ENCODE assay signal across 1 cellular context in the genomic region with DNA sequence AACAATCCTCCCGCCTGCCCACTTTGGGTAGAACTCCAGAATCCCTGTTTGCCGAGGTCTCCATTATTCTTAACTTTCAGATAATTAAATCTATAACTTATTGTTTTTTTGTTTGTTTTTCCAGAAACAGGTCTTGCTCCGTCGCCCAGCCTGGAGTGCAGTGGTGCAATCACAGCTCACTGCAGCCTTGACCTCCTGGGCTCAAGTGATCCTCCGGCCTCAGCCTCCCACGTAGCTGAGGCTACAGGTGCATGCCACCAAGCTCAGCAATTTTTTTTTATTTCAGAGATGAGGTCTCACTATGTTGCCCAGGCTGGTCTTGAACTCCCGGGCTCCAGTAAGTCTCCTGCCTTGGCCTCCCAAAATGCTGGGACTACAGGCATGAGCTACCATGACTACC.
TF ChIP-seq lines count a peak whose summit lies in the region.

No MANE protein-coding gene starts in this region.

TF ChIP-seq in HepG2, 621 proteins besides CTCF, POLR2A, EP300 and RAD21 (continued from another document and continues in another):
- peak in 1 of 2 experiments; percentile 25; a peak in 1 of 4 replicates for TF ChIP-seq NR2F1 (CRISPR knock-in tag; IDR thresholded peaks at IDR 0.05)
- TF ChIP-seq, protein P1, sequence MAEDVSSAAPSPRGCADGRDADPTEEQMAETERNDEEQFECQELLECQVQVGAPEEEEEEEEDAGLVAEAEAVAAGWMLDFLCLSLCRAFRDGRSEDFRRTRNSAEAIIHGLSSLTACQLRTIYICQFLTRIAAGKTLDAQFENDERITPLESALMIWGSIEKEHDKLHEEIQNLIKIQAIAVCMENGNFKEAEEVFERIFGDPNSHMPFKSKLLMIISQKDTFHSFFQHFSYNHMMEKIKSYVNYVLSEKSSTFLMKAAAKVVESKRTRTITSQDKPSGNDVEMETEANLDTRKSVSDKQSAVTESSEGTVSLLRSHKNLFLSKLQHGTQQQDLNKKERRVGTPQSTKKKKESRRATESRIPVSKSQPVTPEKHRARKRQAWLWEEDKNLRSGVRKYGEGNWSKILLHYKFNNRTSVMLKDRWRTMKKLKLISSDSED (CRISPR knock-in tag; IDR thresholded peaks at IDR 0.05), result no peak
- TF ChIP-seq, protein P2, sequence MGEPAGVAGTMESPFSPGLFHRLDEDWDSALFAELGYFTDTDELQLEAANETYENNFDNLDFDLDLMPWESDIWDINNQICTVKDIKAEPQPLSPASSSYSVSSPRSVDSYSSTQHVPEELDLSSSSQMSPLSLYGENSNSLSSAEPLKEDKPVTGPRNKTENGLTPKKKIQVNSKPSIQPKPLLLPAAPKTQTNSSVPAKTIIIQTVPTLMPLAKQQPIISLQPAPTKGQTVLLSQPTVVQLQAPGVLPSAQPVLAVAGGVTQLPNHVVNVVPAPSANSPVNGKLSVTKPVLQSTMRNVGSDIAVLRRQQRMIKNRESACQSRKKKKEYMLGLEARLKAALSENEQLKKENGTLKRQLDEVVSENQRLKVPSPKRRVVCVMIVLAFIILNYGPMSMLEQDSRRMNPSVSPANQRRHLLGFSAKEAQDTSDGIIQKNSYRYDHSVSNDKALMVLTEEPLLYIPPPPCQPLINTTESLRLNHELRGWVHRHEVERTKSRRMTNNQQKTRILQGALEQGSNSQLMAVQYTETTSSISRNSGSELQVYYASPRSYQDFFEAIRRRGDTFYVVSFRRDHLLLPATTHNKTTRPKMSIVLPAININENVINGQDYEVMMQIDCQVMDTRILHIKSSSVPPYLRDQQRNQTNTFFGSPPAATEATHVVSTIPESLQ (CRISPR knock-in tag; conservative IDR thresholded peaks at IDR 0.05), result no peak
- no peak for TF ChIP-seq SALL1 (CRISPR knock-in tag; IDR thresholded peaks at IDR 0.05)
- no peak for TF ChIP-seq ZNF333 (CRISPR knock-in tag; IDR thresholded peaks at IDR 0.05; ENCODE audit: borderline replicate concordance)
- no peak for TF ChIP-seq SOX6 (IDR thresholded peaks at IDR 0.05)
- peak; percentile 41; the same call in 1 of the 2 replicates for TF ChIP-seq SOX6 (CRISPR knock-in tag; IDR thresholded peaks at IDR 0.05)
- peak; percentile 78 for TF ChIP-seq ZNF460 (CRISPR knock-in tag; IDR thresholded peaks at IDR 0.05; ENCODE audit: borderline replicate concordance)
- TF ChIP-seq SOX13 (IDR thresholded peaks at IDR 0.05), result no peak
- TF ChIP-seq SOX13 (CRISPR knock-in tag; conservative IDR thresholded peaks at IDR 0.05 in 1 of 2, IDR thresholded peaks at IDR 0.05 in 1 of 2), result 0 out of 4 replicates have a peak, but pooled peaks of 1 of the 2 experiments have one; percentile 9
- TF ChIP-seq SCMH1 (CRISPR knock-in tag; IDR thresholded peaks at IDR 0.05; ENCODE audit: borderline replicate concordance), result no peak
- TF ChIP-seq, protein P3, sequence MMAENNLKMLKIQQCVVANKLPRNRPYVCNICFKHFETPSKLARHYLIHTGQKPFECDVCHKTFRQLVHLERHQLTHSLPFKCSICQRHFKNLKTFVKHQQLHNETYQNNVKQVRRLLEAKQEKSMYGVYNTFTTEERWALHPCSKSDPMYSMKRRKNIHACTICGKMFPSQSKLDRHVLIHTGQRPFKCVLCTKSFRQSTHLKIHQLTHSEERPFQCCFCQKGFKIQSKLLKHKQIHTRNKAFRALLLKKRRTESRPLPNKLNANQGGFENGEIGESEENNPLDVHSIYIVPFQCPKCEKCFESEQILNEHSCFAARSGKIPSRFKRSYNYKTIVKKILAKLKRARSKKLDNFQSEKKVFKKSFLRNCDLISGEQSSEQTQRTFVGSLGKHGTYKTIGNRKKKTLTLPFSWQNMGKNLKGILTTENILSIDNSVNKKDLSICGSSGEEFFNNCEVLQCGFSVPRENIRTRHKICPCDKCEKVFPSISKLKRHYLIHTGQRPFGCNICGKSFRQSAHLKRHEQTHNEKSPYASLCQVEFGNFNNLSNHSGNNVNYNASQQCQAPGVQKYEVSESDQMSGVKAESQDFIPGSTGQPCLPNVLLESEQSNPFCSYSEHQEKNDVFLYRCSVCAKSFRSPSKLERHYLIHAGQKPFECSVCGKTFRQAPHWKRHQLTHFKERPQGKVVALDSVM (CRISPR knock-in tag; IDR thresholded peaks at IDR 0.05), result peak; percentile 98
- TF ChIP-seq SOX5 (CRISPR knock-in tag; IDR thresholded peaks at IDR 0.05; ENCODE audit: borderline replicate concordance), result no peak
- 0 out of 2 replicates have a peak, but pooled peaks have one; percentile 37 for TF ChIP-seq POGZ (CRISPR knock-in tag; IDR thresholded peaks at IDR 0.05)
- TF ChIP-seq RAD51 (IDR thresholded peaks at IDR 0.05; ENCODE audit: borderline replicate concordance), result no peak
- no peak for TF ChIP-seq HMG20A (CRISPR knock-in tag; IDR thresholded peaks at IDR 0.05; ENCODE audit: borderline replicate concordance)
- no peak for TF ChIP-seq EEA1 (CRISPR knock-in tag; IDR thresholded peaks at IDR 0.05; ENCODE audit: borderline replicate concordance)
- TF ChIP-seq, protein P4, sequence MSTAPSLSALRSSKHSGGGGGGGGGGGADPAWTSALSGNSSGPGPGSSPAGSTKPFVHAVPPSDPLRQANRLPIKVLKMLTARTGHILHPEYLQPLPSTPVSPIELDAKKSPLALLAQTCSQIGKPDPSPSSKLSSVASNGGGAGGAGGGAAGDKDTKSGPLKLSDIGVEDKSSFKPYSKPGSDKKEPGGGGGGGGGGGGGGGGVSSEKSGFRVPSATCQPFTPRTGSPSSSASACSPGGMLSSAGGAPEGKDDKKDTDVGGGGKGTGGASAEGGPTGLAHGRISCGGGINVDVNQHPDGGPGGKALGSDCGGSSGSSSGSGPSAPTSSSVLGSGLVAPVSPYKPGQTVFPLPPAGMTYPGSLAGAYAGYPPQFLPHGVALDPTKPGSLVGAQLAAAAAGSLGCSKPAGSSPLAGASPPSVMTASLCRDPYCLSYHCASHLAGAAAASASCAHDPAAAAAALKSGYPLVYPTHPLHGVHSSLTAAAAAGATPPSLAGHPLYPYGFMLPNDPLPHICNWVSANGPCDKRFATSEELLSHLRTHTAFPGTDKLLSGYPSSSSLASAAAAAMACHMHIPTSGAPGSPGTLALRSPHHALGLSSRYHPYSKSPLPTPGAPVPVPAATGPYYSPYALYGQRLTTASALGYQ (CRISPR knock-in tag; IDR thresholded peaks at IDR 0.05), result no peak
- no peak for TF ChIP-seq ZNF746 (CRISPR knock-in tag; IDR thresholded peaks at IDR 0.05)
- TF ChIP-seq NCOA2 (CRISPR knock-in tag; IDR thresholded peaks at IDR 0.05), result no peak
- no peak for TF ChIP-seq SNAI1 (CRISPR knock-in tag; IDR thresholded peaks at IDR 0.05; ENCODE audit: borderline replicate concordance)
- TF ChIP-seq, protein P5, sequence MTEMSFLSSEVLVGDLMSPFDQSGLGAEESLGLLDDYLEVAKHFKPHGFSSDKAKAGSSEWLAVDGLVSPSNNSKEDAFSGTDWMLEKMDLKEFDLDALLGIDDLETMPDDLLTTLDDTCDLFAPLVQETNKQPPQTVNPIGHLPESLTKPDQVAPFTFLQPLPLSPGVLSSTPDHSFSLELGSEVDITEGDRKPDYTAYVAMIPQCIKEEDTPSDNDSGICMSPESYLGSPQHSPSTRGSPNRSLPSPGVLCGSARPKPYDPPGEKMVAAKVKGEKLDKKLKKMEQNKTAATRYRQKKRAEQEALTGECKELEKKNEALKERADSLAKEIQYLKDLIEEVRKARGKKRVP (CRISPR knock-in tag; IDR thresholded peaks at IDR 0.05), result no peak
- no peak for TF ChIP-seq ZFP36L2 (CRISPR knock-in tag; IDR thresholded peaks at IDR 0.05)
- no peak for TF ChIP-seq NFE2L1 (CRISPR knock-in tag; IDR thresholded peaks at IDR 0.05; ENCODE audit: borderline replicate concordance)
- no peak for TF ChIP-seq CCDC6 (CRISPR knock-in tag; IDR thresholded peaks at IDR 0.05)
- no peak for TF ChIP-seq IKZF1 (IDR thresholded peaks at IDR 0.05)
- TF ChIP-seq ZNF772 (CRISPR knock-in tag; IDR thresholded peaks at IDR 0.05), result no peak
- TF ChIP-seq ZNF788 (CRISPR knock-in tag; IDR thresholded peaks at IDR 0.05; ENCODE audit: borderline replicate concordance), result no peak
- TF ChIP-seq, protein P6, sequence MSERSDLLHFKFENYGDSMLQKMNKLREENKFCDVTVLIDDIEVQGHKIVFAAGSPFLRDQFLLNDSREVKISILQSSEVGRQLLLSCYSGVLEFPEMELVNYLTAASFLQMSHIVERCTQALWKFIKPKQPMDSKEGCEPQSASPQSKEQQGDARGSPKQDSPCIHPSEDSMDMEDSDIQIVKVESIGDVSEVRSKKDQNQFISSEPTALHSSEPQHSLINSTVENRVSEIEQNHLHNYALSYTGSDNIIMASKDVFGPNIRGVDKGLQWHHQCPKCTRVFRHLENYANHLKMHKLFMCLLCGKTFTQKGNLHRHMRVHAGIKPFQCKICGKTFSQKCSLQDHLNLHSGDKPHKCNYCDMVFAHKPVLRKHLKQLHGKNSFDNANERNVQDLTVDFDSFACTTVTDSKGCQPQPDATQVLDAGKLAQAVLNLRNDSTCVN (CRISPR knock-in tag; IDR thresholded peaks at IDR 0.05; ENCODE audit: borderline replicate concordance), result peak; percentile 87
- no peak for TF ChIP-seq ZNF446 (CRISPR knock-in tag; IDR thresholded peaks at IDR 0.05)
- no peak for TF ChIP-seq ZNF879 (CRISPR knock-in tag; IDR thresholded peaks at IDR 0.05)
- peak; percentile 71; the same call in 1 of the 2 replicates for TF ChIP-seq KDM1A (CRISPR knock-in tag; IDR thresholded peaks at IDR 0.05)
- no peak for TF ChIP-seq ZNF496 (CRISPR knock-in tag; IDR thresholded peaks at IDR 0.05; ENCODE audit: insufficient replicate concordance)
- TF ChIP-seq SAFB2 (CRISPR knock-in tag; IDR thresholded peaks at IDR 0.05; ENCODE audit: borderline replicate concordance, low read depth), result no peak
- no peak for TF ChIP-seq ZNF703 (CRISPR knock-in tag; IDR thresholded peaks at IDR 0.05; ENCODE audit: borderline replicate concordance)
- TF ChIP-seq HHEX (CRISPR knock-in tag; IDR thresholded peaks at IDR 0.05), result no peak
- TF ChIP-seq ZNF253 (CRISPR knock-in tag; IDR thresholded peaks at IDR 0.05; ENCODE audit: borderline replicate concordance), result no peak
- TF ChIP-seq ZNF274 (CRISPR knock-in tag; IDR thresholded peaks at IDR 0.05), result no peak
- no peak for TF ChIP-seq ZNF616 (CRISPR knock-in tag; IDR thresholded peaks at IDR 0.05; ENCODE audit: low read depth)
- TF ChIP-seq KLF13 (CRISPR knock-in tag; IDR thresholded peaks at IDR 0.05), result no peak
- no peak for TF ChIP-seq ARHGAP35 (CRISPR knock-in tag; IDR thresholded peaks at IDR 0.05; ENCODE audit: borderline replicate concordance)
- TF ChIP-seq RCOR2 (CRISPR knock-in tag; IDR thresholded peaks at IDR 0.05), result no peak
- TF ChIP-seq TAF1 (CRISPR knock-in tag; IDR thresholded peaks at IDR 0.05), result no peak
- no peak for TF ChIP-seq NR2F2 (IDR thresholded peaks at IDR 0.05; ENCODE audit: borderline replicate concordance, low read depth)
- TF ChIP-seq ZNF678 (CRISPR knock-in tag; IDR thresholded peaks at IDR 0.05), result no peak
- no peak for TF ChIP-seq SNRNP70 (IDR thresholded peaks at IDR 0.05; ENCODE audit: low read depth, low read length)
- TF ChIP-seq GPN1 (CRISPR knock-in tag; IDR thresholded peaks at IDR 0.05; ENCODE audit: borderline replicate concordance), result no peak
- TF ChIP-seq MIER2 (CRISPR knock-in tag; IDR thresholded peaks at IDR 0.05), result no peak
- TF ChIP-seq, protein P7, sequence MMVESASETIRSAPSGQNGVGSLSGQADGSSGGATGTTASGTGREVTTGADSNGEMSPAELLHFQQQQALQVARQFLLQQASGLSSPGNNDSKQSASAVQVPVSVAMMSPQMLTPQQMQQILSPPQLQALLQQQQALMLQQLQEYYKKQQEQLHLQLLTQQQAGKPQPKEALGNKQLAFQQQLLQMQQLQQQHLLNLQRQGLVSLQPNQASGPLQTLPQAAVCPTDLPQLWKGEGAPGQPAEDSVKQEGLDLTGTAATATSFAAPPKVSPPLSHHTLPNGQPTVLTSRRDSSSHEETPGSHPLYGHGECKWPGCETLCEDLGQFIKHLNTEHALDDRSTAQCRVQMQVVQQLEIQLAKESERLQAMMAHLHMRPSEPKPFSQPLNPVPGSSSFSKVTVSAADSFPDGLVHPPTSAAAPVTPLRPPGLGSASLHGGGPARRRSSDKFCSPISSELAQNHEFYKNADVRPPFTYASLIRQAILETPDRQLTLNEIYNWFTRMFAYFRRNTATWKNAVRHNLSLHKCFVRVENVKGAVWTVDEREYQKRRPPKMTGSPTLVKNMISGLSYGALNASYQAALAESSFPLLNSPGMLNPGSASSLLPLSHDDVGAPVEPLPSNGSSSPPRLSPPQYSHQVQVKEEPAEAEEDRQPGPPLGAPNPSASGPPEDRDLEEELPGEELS (CRISPR knock-in tag; IDR thresholded peaks at IDR 0.05), result no peak
- TF ChIP-seq CCAR2 (optimal IDR thresholded peaks at IDR 0.05; ENCODE audit: low read depth, low read length), result no peak
- TF ChIP-seq ZMYM2 (CRISPR knock-in tag; IDR thresholded peaks at IDR 0.05), result 0 out of 2 replicates have a peak, but pooled peaks have one; percentile 46
- TF ChIP-seq ZSCAN29 (CRISPR knock-in tag; conservative IDR thresholded peaks at IDR 0.05), result no peak
- TF ChIP-seq, protein P8, sequence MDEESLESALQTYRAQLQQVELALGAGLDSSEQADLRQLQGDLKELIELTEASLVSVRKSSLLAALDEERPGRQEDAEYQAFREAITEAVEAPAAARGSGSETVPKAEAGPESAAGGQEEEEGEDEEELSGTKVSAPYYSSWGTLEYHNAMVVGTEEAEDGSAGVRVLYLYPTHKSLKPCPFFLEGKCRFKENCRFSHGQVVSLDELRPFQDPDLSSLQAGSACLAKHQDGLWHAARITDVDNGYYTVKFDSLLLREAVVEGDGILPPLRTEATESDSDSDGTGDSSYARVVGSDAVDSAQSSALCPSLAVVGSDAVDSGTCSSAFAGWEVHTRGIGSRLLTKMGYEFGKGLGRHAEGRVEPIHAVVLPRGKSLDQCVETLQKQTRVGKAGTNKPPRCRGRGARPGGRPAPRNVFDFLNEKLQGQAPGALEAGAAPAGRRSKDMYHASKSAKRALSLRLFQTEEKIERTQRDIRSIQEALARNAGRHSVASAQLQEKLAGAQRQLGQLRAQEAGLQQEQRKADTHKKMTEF (CRISPR knock-in tag; IDR thresholded peaks at IDR 0.05), result no peak
- TF ChIP-seq ZNF563 (CRISPR knock-in tag; IDR thresholded peaks at IDR 0.05), result no peak
- TF ChIP-seq, protein P9, sequence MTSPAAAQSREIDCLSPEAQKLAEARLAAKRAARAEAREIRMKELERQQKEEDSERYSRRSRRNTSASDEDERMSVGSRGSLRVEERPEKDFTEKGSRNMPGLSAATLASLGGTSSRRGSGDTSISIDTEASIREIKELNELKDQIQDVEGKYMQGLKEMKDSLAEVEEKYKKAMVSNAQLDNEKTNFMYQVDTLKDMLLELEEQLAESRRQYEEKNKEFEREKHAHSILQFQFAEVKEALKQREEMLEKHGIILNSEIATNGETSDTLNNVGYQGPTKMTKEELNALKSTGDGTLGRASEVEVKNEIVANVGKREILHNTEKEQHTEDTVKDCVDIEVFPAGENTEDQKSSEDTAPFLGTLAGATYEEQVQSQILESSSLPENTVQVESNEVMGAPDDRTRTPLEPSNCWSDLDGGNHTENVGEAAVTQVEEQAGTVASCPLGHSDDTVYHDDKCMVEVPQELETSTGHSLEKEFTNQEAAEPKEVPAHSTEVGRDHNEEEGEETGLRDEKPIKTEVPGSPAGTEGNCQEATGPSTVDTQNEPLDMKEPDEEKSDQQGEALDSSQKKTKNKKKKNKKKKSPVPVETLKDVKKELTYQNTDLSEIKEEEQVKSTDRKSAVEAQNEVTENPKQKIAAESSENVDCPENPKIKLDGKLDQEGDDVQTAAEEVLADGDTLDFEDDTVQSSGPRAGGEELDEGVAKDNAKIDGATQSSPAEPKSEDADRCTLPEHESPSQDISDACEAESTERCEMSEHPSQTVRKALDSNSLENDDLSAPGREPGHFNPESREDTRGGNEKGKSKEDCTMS (CRISPR knock-in tag; conservative IDR thresholded peaks at IDR 0.05), result no peak
- TF ChIP-seq ZMYM3 (CRISPR knock-in tag; IDR thresholded peaks at IDR 0.05), result peak; percentile 71; the same call in 1 of the 2 replicates
- no peak for TF ChIP-seq ZNF792 (CRISPR knock-in tag; IDR thresholded peaks at IDR 0.05)
- TF ChIP-seq ZFP62 (CRISPR knock-in tag; IDR thresholded peaks at IDR 0.05), result no peak
- TF ChIP-seq SRSF4 (IDR thresholded peaks at IDR 0.05; ENCODE audit: low read depth, low read length, poor library complexity, severe bottlenecking), result no peak
